ENCODE assay signal across 34 cellular contexts in genomic region chr2:111216811-111217652, GRCh38.
DNase-seq lines count a peak whose midpoint lies in the region; ATAC-seq and TF ChIP-seq lines count a peak whose summit lies in the region.
"Had no signal": no experiment of that assay in that cellular context is flagged by ENCODE, and none has a peak within 500 bp of the region (broad histone marks: within the 10 kb centered on the region; RNA-seq: fewer than 3 reads in every experiment).

No MANE protein-coding gene starts in this region.

- WGBS in heart right ventricle, 2 donors = 59 to 69% methylated on average over 6 of the region's 6 CpGs

- H3K4me1 ChIP-seq in heart right ventricle (peaks cover 0 to 13% (median 0%) of the 10 kb centered on the region in 9 donors), upper lobe of right lung (no peaks in the 10 kb centered on the region)
- H3K4me1 ChIP-seq: breast epithelium, prostate gland, testis, uterus had no signal

- TF ChIP-seq CTCF in heart right ventricle (IDR thresholded peaks at IDR 0.05) (no peak), upper lobe of right lung (IDR thresholded peaks at IDR 0.05) (no peak), RWPE1 (conservative IDR thresholded peaks at IDR 0.05; ENCODE audit: low read depth) (no peak)

- H3K9me3 ChIP-seq in heart right ventricle = peaks cover 0 to 25% (median 12%) of the 10 kb centered on the region in 11 donors
- H3K9me3 ChIP-seq in upper lobe of right lung = peaks cover 10% of the 10 kb centered on the region
- H3K9me3 ChIP-seq: breast epithelium, prostate gland, SJCRH30, testis had no signal

- no peak overlapping the region for H3K4me3 Mint-ChIP-seq in activated CD4-positive, alpha-beta T cell treated with anti-CD3 and anti-CD28 coated beads, Interleukin-2, amount 10 ng/mL, durations not matched to agents 24 days and 14 days
- H3K4me3 Mint-ChIP-seq in activated CD4-positive, alpha-beta T cell treated with anti-CD3 and anti-CD28 coated beads for 36 hours = no peak overlapping the region
- H3K4me3 Mint-ChIP-seq: activated B cell treated with CpG ODN at 0.5 μM for 24 hours; CD4-positive, alpha-beta memory T cell; T-cell had no signal

- peaks cover 14% of the 10 kb centered on the region for H3K9me3 Mint-ChIP-seq in activated CD4-positive, alpha-beta T cell treated with anti-CD3 and anti-CD28 coated beads, Interleukin-2, amount 10 ng/mL, durations not matched to agents 24 days and 14 days
- H3K9me3 Mint-ChIP-seq in activated CD4-positive, alpha-beta T cell treated with anti-CD3 and anti-CD28 coated beads for 36 hours (ENCODE audit: low read depth) = peaks cover 20% of the 10 kb centered on the region

- CTCF ChIA-PET in activated CD4-positive, alpha-beta T cell treated with anti-CD3 and anti-CD28 coated beads for 36 hours (lab: Charles Lee) = no interaction called here
- CTCF ChIA-PET in RWPE1 (lab: Yijun Ruan, JAX) = no interaction called here

- intact Hi-C loops in activated CD4-positive, alpha-beta T cell treated with anti-CD3 and anti-CD28 coated beads, Interleukin-2, amount 10 ng/mL, durations not matched to agents 24 days and 14 days (cut with micrococcal nuclease) = no loop called here
- intact Hi-C loops in activated CD4-positive, alpha-beta T cell treated with anti-CD3 and anti-CD28 coated beads for 36 hours (cut with DNase I, micrococcal nuclease) = no loop called here
- intact Hi-C loops in heart right ventricle (cut with DNase I) (no loop called here), upper lobe of right lung (cut with DNase I) (no loop called here)

- H3K27me3 Mint-ChIP-seq in activated CD4-positive, alpha-beta T cell treated with anti-CD3 and anti-CD28 coated beads, Interleukin-2, amount 10 ng/mL, durations not matched to agents 24 days and 14 days = peaks cover 12% of the 10 kb centered on the region
- peaks cover 13% of the 10 kb centered on the region for H3K27me3 Mint-ChIP-seq in activated CD4-positive, alpha-beta T cell treated with anti-CD3 and anti-CD28 coated beads for 36 hours
- H3K27me3 Mint-ChIP-seq: activated B cell treated with CpG ODN at 0.5 μM for 24 hours had no signal

- H3K27ac ChIP-seq in heart right ventricle = no peak overlapping the region
- no peak overlapping the region for H3K27ac ChIP-seq in upper lobe of right lung
- H3K27ac ChIP-seq in RWPE1 = no peak overlapping the region
- H3K27ac ChIP-seq: A549, breast epithelium, PC-9, prostate gland, SJCRH30, testis, uterus had no signal

- no peak overlapping the region for H3K27ac Mint-ChIP-seq in activated CD4-positive, alpha-beta T cell treated with anti-CD3 and anti-CD28 coated beads, Interleukin-2, amount 10 ng/mL, durations not matched to agents 24 days and 14 days
- H3K27ac Mint-ChIP-seq in activated CD4-positive, alpha-beta T cell treated with anti-CD3 and anti-CD28 coated beads for 36 hours = no peak overlapping the region
- H3K27ac Mint-ChIP-seq: activated B cell treated with CpG ODN at 0.5 μM for 24 hours; CD4-positive, alpha-beta memory T cell; T-cell had no signal

- no peak for ATAC-seq in activated CD4-positive, alpha-beta T cell treated with anti-CD3 and anti-CD28 coated beads for 36 hours
- ATAC-seq in heart right ventricle (peak; percentile 63 to 92 (median 82)), upper lobe of right lung (peak; percentile 24), HG02885 (IDR thresholded peaks at IDR 0.05; ENCODE audit: poor library complexity, unreplicated experiment) (no peak)
- ATAC-seq: A549; left colon; stimulated activated naive CD8-positive, alpha-beta T cell treated with anti-CD3 and anti-CD28 coated beads, Interleukin-15, Interleukin-2, amounts not matched to agents 100 U/mL and 50 U/mL, for 24 hours; T-cell had no signal

- H3K36me3 ChIP-seq in heart right ventricle = peaks cover 0 to 8% (median 0%) of the 10 kb centered on the region in 9 donors
- no peaks in the 10 kb centered on the region for H3K36me3 ChIP-seq in upper lobe of right lung
- H3K36me3 ChIP-seq: breast epithelium, prostate gland, SJCRH30, uterus had no signal

- H3K4me1 Mint-ChIP-seq in activated CD4-positive, alpha-beta T cell treated with anti-CD3 and anti-CD28 coated beads, Interleukin-2, amount 10 ng/mL, durations not matched to agents 24 days and 14 days = no peaks in the 10 kb centered on the region
- H3K4me1 Mint-ChIP-seq in activated CD4-positive, alpha-beta T cell treated with anti-CD3 and anti-CD28 coated beads for 36 hours = no peaks in the 10 kb centered on the region
- H3K4me1 Mint-ChIP-seq: CD4-positive, alpha-beta memory T cell; T-cell had no signal

- peaks cover 21% of the 10 kb centered on the region for H3K36me3 Mint-ChIP-seq in activated CD4-positive, alpha-beta T cell treated with anti-CD3 and anti-CD28 coated beads, Interleukin-2, amount 10 ng/mL, durations not matched to agents 24 days and 14 days (ENCODE audit: low read depth)
- peaks cover 15% of the 10 kb centered on the region for H3K36me3 Mint-ChIP-seq in activated CD4-positive, alpha-beta T cell treated with anti-CD3 and anti-CD28 coated beads for 36 hours (ENCODE audit: low read depth)

- H3K4me3 ChIP-seq in heart right ventricle = no peak overlapping the region
- no peak overlapping the region for H3K4me3 ChIP-seq in upper lobe of right lung
- H3K4me3 ChIP-seq: A549, breast epithelium, PC-9, prostate gland, SJCRH30, testis, uterus had no signal

- H3K27me3 ChIP-seq in heart right ventricle = no peaks in the 10 kb centered on the region
- no peaks in the 10 kb centered on the region for H3K27me3 ChIP-seq in upper lobe of right lung
- H3K27me3 ChIP-seq: breast epithelium, SJCRH30, testis, uterus had no signal

- peak; percentile 41 for DNase-seq in activated CD4-positive, alpha-beta T cell treated with anti-CD3 and anti-CD28 coated beads, Interleukin-2, amount 10 ng/mL, durations not matched to agents 24 days and 14 days
- DNase-seq in activated CD4-positive, alpha-beta T cell treated with anti-CD3 and anti-CD28 coated beads for 36 hours = no peak
- DNase-seq in RPMI8226 (peak; percentile 77), heart right ventricle (peak; percentile 30 to 38), upper lobe of right lung (no peak), HUDEP-2 (lab: John Stamatoyannopoulos, UW; ENCODE audit: unreplicated experiment in 76 of 76) (no peak), RWPE1 (ENCODE audit: low spot score) (no peak)
- DNase-seq: activated B cell treated with CpG ODN at 0.5 μM for 24 hours; activated CD4-positive, alpha-beta T cell treated with anti-CD3 and anti-CD28 coated beads, Interleukin-2, amount 50 U/mL, for 4 hours; activated CD8-positive, alpha-beta memory T cell treated with anti-CD3 and anti-CD28 coated beads, Interleukin-2, amount 50 U/mL, for 4 hours; activated naive CD4-positive, alpha-beta T cell treated with anti-CD3 and anti-CD28 coated beads, Interleukin-2, amount 50 U/mL, for 16 hours; AML-193; amniotic stem cell; CD4-positive, alpha-beta memory T cell; effector CD8-positive, alpha-beta T cell; erythroblast; foreskin fibroblast; left colon; mesendoderm; NCI-H1105; NCI-H2029 treated with DMSO at 0.1 percent for 48 hours; NCI-H524; NK-92 treated with Interleukin-12 subunit alpha and Interleukin-12 subunit beta, amount 100 ng/mL, for 24 hours; nucleus accumbens; PC-9; SJCRH30; stimulated activated naive CD8-positive, alpha-beta T cell treated with anti-CD3 and anti-CD28 coated beads, Interleukin-15, Interleukin-2, amounts not matched to agents 100 U/mL and 50 U/mL, for 24 hours; T-cell; testis; uterus had no signal

- POLR2A ChIA-PET in activated CD4-positive, alpha-beta T cell treated with anti-CD3 and anti-CD28 coated beads for 36 hours (lab: Charles Lee) = no interaction called here
- POLR2A ChIA-PET in RWPE1 (lab: Yijun Ruan, JAX; ENCODE audit: low non-redundant PET) = no interaction called here

Comparison
In these comparisons a context has a peak if more than half of its experiments do, and no peak if none do; other contexts are left out.
1. DNase-seq: peak in activated CD4-positive, alpha-beta T cell treated with anti-CD3 and anti-CD28 coated beads, Interleukin-2, amount 10 ng/mL, durations not matched to agents 24 days and 14 days (single experiment), RPMI8226 (single experiment) and heart right ventricle (2 of 2); none in activated CD4-positive, alpha-beta T cell treated with anti-CD3 and anti-CD28 coated beads for 36 hours (single experiment), upper lobe of right lung (single experiment), HUDEP-2 (0 of 76) and RWPE1 (single experiment).
2. ATAC-seq: peak in heart right ventricle (8 of 8) and upper lobe of right lung (single experiment); none in activated CD4-positive, alpha-beta T cell treated with anti-CD3 and anti-CD28 coated beads for 36 hours (single experiment) and HG02885 (single experiment).